ENCODE assay signal across 23 cellular contexts in the genomic region with DNA sequence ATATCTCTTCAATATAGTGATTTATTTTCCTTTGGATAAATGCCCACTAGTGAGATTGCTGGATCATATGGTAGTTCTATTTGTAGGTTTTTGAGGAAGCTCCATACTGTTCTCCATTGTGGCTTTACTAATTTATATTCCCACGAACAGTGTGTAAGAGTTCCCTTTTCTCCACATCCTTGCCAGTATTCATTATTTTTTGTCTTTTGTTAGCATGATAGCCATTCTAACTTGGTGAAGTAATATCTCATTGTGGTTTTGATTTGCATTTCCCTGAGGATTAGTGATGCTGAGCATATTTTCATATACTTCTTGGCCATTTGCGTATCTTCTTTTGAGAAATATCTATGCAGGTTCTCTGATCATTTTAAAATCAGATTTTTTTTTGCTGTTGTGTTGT.
A peak's percentile ranks its signal among the peaks of the same experiment; 100 is the strongest.
DNase-seq lines count a peak whose midpoint lies in the region; ATAC-seq and TF ChIP-seq lines count a peak whose summit lies in the region.
"Had no signal": no experiment of that assay in that cellular context is flagged by ENCODE, and none has a peak within 500 bp of the region (broad histone marks: within the 10 kb centered on the region; RNA-seq: fewer than 3 reads in every experiment).

No MANE protein-coding gene starts in this region.

- H3K9me2 ChIP-seq in OCI-LY7 (ENCODE audit: insufficient read depth, low read length), result no peaks in the 10 kb centered on the region

- 0 out of 2 replicates have a peak overlapping the region, but pooled peaks have one; percentile 17 for H3K4me2 ChIP-seq in OCI-LY7 (ENCODE audit: low read length)
- H3K4me2 ChIP-seq in osteoblast (ENCODE audit: insufficient read depth, low read length), result no peak overlapping the region
- H3K4me2 ChIP-seq: hepatocyte had no signal

- no TSS peak for BruUV-seq in OCI-LY7 (replicated peaks; lab: Mats Ljungman, UMichigan)

- intact Hi-C loops in OCI-LY7 (cut with micrococcal nuclease; ENCODE audit: unreplicated experiment), result no loop called here

- no peaks in the 10 kb centered on the region for H3K9me3 ChIP-seq in OCI-LY7 (ENCODE audit: low read length)
- no peaks in the 10 kb centered on the region for H3K9me3 ChIP-seq in osteoblast (ENCODE audit: low read depth, low read length)
- H3K9me3 ChIP-seq: adrenal gland, gastrocnemius medialis, neutrophil, thoracic aorta, vagina had no signal

- H3K27me3 ChIP-seq in osteoblast (ENCODE audit: insufficient read depth, low read length), result no peaks in the 10 kb centered on the region
- H3K27me3 ChIP-seq: adrenal gland, gastrocnemius medialis, hepatocyte, vagina had no signal

- H3K27ac ChIP-seq in OCI-LY7 (ENCODE audit: low read depth, low read length, poor library complexity, severe bottlenecking) (no peak overlapping the region), osteoblast (ENCODE audit: low read depth, low read length) (peak overlapping the region; percentile 4)
- H3K27ac ChIP-seq: adrenal gland, gastrocnemius medialis, hepatocyte, neutrophil, thoracic aorta, vagina had no signal

- H3K4me3 ChIP-seq in OCI-LY7 (ENCODE audit: low read depth, low read length, poor library complexity, severe bottlenecking) (no peak overlapping the region), astrocyte of the spinal cord (ENCODE audit: low read depth, low read length) (no peak overlapping the region), osteoblast (ENCODE audit: insufficient read depth, low read length) (no peak overlapping the region)
- H3K4me3 ChIP-seq: adrenal gland, gastrocnemius medialis, hepatocyte, thoracic aorta, vagina had no signal

- H2AFZ ChIP-seq in OCI-LY7 (ENCODE audit: low read length) (no peak overlapping the region), osteoblast (ENCODE audit: low read length) (no peak overlapping the region)
- H2AFZ ChIP-seq: hepatocyte had no signal

- CTCF ChIA-PET in OCI-LY7 (lab: Charles Lee; ENCODE audit: unreplicated experiment), result no interaction called here

- in situ Hi-C loops in KBM-7 (cut with MboI; ENCODE audit: low pct_unique_long_range_greater_than_20kb, low sequenced_read_pairs) (no loop called here), astrocyte of the spinal cord (cut with HindIII; ENCODE audit: low sequenced_read_pairs) (no loop called here)

- H3K79me2 ChIP-seq in OCI-LY7 (ENCODE audit: insufficient read depth, low read depth, low read length) (no peaks in the 10 kb centered on the region), osteoblast (ENCODE audit: insufficient read depth, low read length) (peaks cover 3% of the 10 kb centered on the region)
- H3K79me2 ChIP-seq: hepatocyte had no signal

- H4K20me1 ChIP-seq in OCI-LY7 (ENCODE audit: insufficient read depth, low read length) (no peaks in the 10 kb centered on the region), osteoblast (ENCODE audit: insufficient read depth, low read length) (no peaks in the 10 kb centered on the region)

- DNase-seq in KBM-7 (peak; percentile 69), OCI-LY7 (ENCODE audit: low spot score) (no peak), astrocyte of the spinal cord (ENCODE audit: low read depth, low spot score) (peak; percentile 22), osteoblast (ENCODE audit: insufficient read length, low spot score, missing footprints) (no peak), T-helper 2 cell (no peak), NCI-H146 (lab: John Stamatoyannopoulos, UW) (no peak), UCSD-AML1 (lab: John Stamatoyannopoulos, UW; ENCODE audit: unreplicated experiment) (no peak)
- DNase-seq: activated CD4-positive, alpha-beta T cell treated with anti-CD3 and anti-CD28 coated beads, Interleukin-2, amount 50 U/mL, for 4 hours; activated naive CD4-positive, alpha-beta T cell treated with Interleukin-2 at 50 U/mL for 16 hours; adrenal gland; CD4-positive, alpha-beta memory T cell; effector memory CD4-positive, alpha-beta T cell; gastrocnemius medialis; mesendoderm; NCI-H2081; NCI-H82; T-helper 9 cell had no signal

- POLR2A ChIA-PET in OCI-LY7 (lab: Charles Lee), result no interaction called here

- TF ChIP-seq CTCF in OCI-LY7 (conservative IDR thresholded peaks at IDR 0.05; ENCODE audit: low read length) (no peak), astrocyte of the spinal cord (IDR thresholded peaks at IDR 0.05; ENCODE audit: low read depth, low read length) (no peak), osteoblast (IDR thresholded peaks at IDR 0.05; ENCODE audit: extremely low read depth, low read depth, low read length) (no peak)

- ATAC-seq in GM18520 (IDR thresholded peaks at IDR 0.05; ENCODE audit: unreplicated experiment), result no peak
- ATAC-seq: gastrocnemius medialis, SK-N-SH treated with all-trans-retinoic acid at 6 μM for 48 hours had no signal

- H3K36me3 ChIP-seq in OCI-LY7 (ENCODE audit: insufficient read depth, low read length) (no peaks in the 10 kb centered on the region), osteoblast (ENCODE audit: insufficient read depth, low read length) (no peaks in the 10 kb centered on the region)
- H3K36me3 ChIP-seq: adrenal gland, gastrocnemius medialis, neutrophil, thoracic aorta, vagina had no signal

- H3K4me1 ChIP-seq in OCI-LY7 (ENCODE audit: insufficient read depth, low read length, poor library complexity, severe bottlenecking) (peaks cover 16% of the 10 kb centered on the region), osteoblast (ENCODE audit: insufficient read depth, low read length) (peaks cover 14% of the 10 kb centered on the region)
- H3K4me1 ChIP-seq: adrenal gland, gastrocnemius medialis, vagina had no signal

Comparison
In these comparisons a context has a peak if more than half of its experiments do, and no peak if none do; other contexts are left out.
1. DNase-seq: peak in KBM-7 (single experiment) and astrocyte of the spinal cord (single experiment); none in OCI-LY7 (single experiment), osteoblast (single experiment), T-helper 2 cell (0 of 5), NCI-H146 (single experiment) and UCSD-AML1 (single experiment).